Comparison of ENCODE assay signal across 8 cellular contexts in genomic region chr10:11242443-11243386, GRCh38.
DNase-seq lines count a peak whose midpoint lies in the region; ATAC-seq lines count a peak whose summit lies in the region.

No MANE protein-coding gene starts in this region.

- H3K36me3 Mint-ChIP-seq in effector memory CD8-positive, alpha-beta T cell (ENCODE audit: insufficient read depth), result peaks cover 31% of the 10 kb centered on the region

- peak; percentile 51 for ATAC-seq in GM21717 (IDR thresholded peaks at IDR 0.05; ENCODE audit: unreplicated experiment)
- ATAC-seq in effector memory CD8-positive, alpha-beta T cell (replicated peaks), result peak; percentile 34

- peak; percentile 29 for DNase-seq in NCI-H345 (lab: John Stamatoyannopoulos, UW)
- no peak for DNase-seq in NCI-H345 treated with DMSO at 0.1 percent for 48 hours (lab: John Stamatoyannopoulos, UW; ENCODE audit: unreplicated experiment)
- DNase-seq in LHCN-M2 (ENCODE audit: low read depth), result peak; percentile 96
- no peak for DNase-seq in effector memory CD8-positive, alpha-beta T cell
- peak; percentile 56 for DNase-seq in stimulated activated CD8-positive, alpha-beta memory T cell treated with anti-CD3 and anti-CD28 coated beads, Interleukin-4, amount 100 ng/mL, for 48 hours
- no peak for DNase-seq in dedifferentiated amniotic fluid mesenchymal stem cell (ENCODE audit: extremely low spot score)
- DNase-seq in epidermal melanocyte (ENCODE audit: insufficient read length, low spot score), result no peak

- H3K27me3 Mint-ChIP-seq in effector memory CD8-positive, alpha-beta T cell, result no peaks in the 10 kb centered on the region

- H3K27ac Mint-ChIP-seq in effector memory CD8-positive, alpha-beta T cell, result no peak overlapping the region

- peak overlapping the region in 1 of 2 donors; percentile 66 for H3K4me3 Mint-ChIP-seq in effector memory CD8-positive, alpha-beta T cell

- peaks cover 52 to 58% of the 10 kb centered on the region in 2 donors for H3K4me1 Mint-ChIP-seq in effector memory CD8-positive, alpha-beta T cell (ENCODE audit: low read depth in 2 of 2)

- no peaks in the 10 kb centered on the region for H3K9me3 Mint-ChIP-seq in effector memory CD8-positive, alpha-beta T cell

Comparison
In these comparisons a context has a peak if more than half of its experiments do, and no peak if none do; other contexts are left out.
1. DNase-seq: peak in NCI-H345 (single experiment), LHCN-M2 (single experiment) and stimulated activated CD8-positive, alpha-beta memory T cell treated with anti-CD3 and anti-CD28 coated beads, Interleukin-4, amount 100 ng/mL, for 48 hours (single experiment); none in NCI-H345 treated with DMSO at 0.1 percent for 48 hours (single experiment), effector memory CD8-positive, alpha-beta T cell (0 of 3), dedifferentiated amniotic fluid mesenchymal stem cell (single experiment) and epidermal melanocyte (single experiment).